In genomic region chr1:192592493-192592892, GRCh38 we compare ENCODE assay signal across 25 cellular contexts.
DNase-seq lines count a peak whose midpoint lies in the region; ATAC-seq, FAIRE-seq and TF ChIP-seq lines count a peak whose summit lies in the region.
"Had no signal": no experiment of that assay in that cellular context is flagged by ENCODE, and none has a peak within 500 bp of the region (broad histone marks: within the 10 kb centered on the region; RNA-seq: fewer than 3 reads in every experiment).

No MANE protein-coding gene starts in this region.

- H3K27me3 ChIP-seq in DND-41 (ENCODE audit: insufficient read depth, low read length, poor library complexity) (no peaks in the 10 kb centered on the region), MM.1S (replicated peaks; ENCODE audit: insufficient read depth, low read length) (no peaks in the 10 kb centered on the region), rectal smooth muscle tissue (ENCODE audit: control insufficient read depth, insufficient read depth, low read length) (no peaks in the 10 kb centered on the region)
- H3K27me3 ChIP-seq: ascending aorta had no signal

- no peak for TF ChIP-seq CTCF in DND-41 (IDR thresholded peaks at IDR 0.05; ENCODE audit: borderline replicate concordance, extremely low read depth, low read length, poor library complexity, severe bottlenecking)
- TF ChIP-seq CTCF in MM.1S (IDR thresholded peaks at IDR 0.05; ENCODE audit: low read length), result no peak

- H3K4me1 ChIP-seq in DND-41 (ENCODE audit: insufficient read depth, low read length), result peaks cover 7% of the 10 kb centered on the region
- peaks cover 49% of the 10 kb centered on the region for H3K4me1 ChIP-seq in MM.1S (ENCODE audit: low read length)
- H3K4me1 ChIP-seq in rectal smooth muscle tissue (ENCODE audit: control insufficient read depth, insufficient read depth, low read length), result peaks cover 14% of the 10 kb centered on the region
- H3K4me1 ChIP-seq: ascending aorta had no signal

- H3K9me3 ChIP-seq in DND-41 (ENCODE audit: insufficient read depth, low read length, severe bottlenecking) (no peaks in the 10 kb centered on the region), MM.1S (replicated peaks; ENCODE audit: insufficient read depth, low read length) (no peaks in the 10 kb centered on the region)
- H3K9me3 ChIP-seq: ascending aorta, SK-N-SH had no signal

- H4K20me1 ChIP-seq in DND-41 (ENCODE audit: insufficient read depth, low read length) (no peaks in the 10 kb centered on the region), MM.1S (ENCODE audit: insufficient read depth, low read length) (no peaks in the 10 kb centered on the region)

- no peak for FAIRE-seq in urothelium cell line (lab: Jason Lieb, UNC)
- FAIRE-seq: A204.1, kidney had no signal

- H3K27ac ChIP-seq in DND-41 (ENCODE audit: low read length) (no peak overlapping the region), MM.1S (ENCODE audit: low read length) (peak overlapping the region; percentile 3; the same call in 1 of the 2 replicates), rectal smooth muscle tissue (ENCODE audit: low read depth, low read length) (peak overlapping the region; percentile 86)
- H3K27ac ChIP-seq: ascending aorta, PC-9 had no signal

- no peaks in the 10 kb centered on the region for H3K9me2 ChIP-seq in MM.1S (replicated peaks; ENCODE audit: insufficient read depth, low read length)
- H3K9me2 ChIP-seq: SK-N-SH had no signal

- H3F3A ChIP-seq in MM.1S (ENCODE audit: insufficient read depth, low read length), result peaks cover 10% of the 10 kb centered on the region

- H3K36me3 ChIP-seq in DND-41 (ENCODE audit: insufficient read depth, low read length), result no peaks in the 10 kb centered on the region
- no peaks in the 10 kb centered on the region for H3K36me3 ChIP-seq in MM.1S (replicated peaks; ENCODE audit: insufficient read depth, low read length)
- H3K36me3 ChIP-seq in rectal smooth muscle tissue (ENCODE audit: control insufficient read depth, insufficient read depth, low read length), result no peaks in the 10 kb centered on the region
- H3K36me3 ChIP-seq: ascending aorta had no signal

- no peak for DNase-seq in DND-41
- peak; percentile 6 for DNase-seq in MM.1S
- DNase-seq in fibroblast of peridontal ligament (ENCODE audit: extremely low read depth), result peak; percentile 55
- no peak for DNase-seq in NCI-H2029 (lab: John Stamatoyannopoulos, UW)
- no peak for DNase-seq in urothelium cell line (ENCODE audit: low spot score)
- no peak for DNase-seq in stimulated activated CD4-positive, alpha-beta T cell treated with anti-CD3 and anti-CD28 coated beads, Interleukin-4, amount 100 ng/mL, for 24 hours
- DNase-seq: activated CD4-positive, alpha-beta T cell treated with anti-CD3 and anti-CD28 coated beads, Interleukin-2, amount 50 U/mL, for 1 hour; activated CD4-positive, CD25-positive, alpha-beta regulatory T cell; activated T-cell treated with anti-CD3 and anti-CD28 coated beads, Interleukin-2, amount 50 U/mL, for 24 hours; CD4-positive, alpha-beta T cell; head of caudate nucleus; kidney; left ventricle myocardium superior; naive thymus-derived CD8-positive, alpha-beta T cell; NCI-H2081; NCI-H526 treated with DMSO at 0.1 percent for 48 hours; nucleus accumbens; PC-9; SK-N-SH had no signal

- ATAC-seq in DND-41 (ENCODE audit: insufficient read depth, low read depth), result peak; percentile 28; the same call in 1 of the 3 replicates
- no peak for ATAC-seq in HG03565 (IDR thresholded peaks at IDR 0.05; ENCODE audit: unreplicated experiment)
- ATAC-seq: left ventricle myocardium superior; naive thymus-derived CD8-positive, alpha-beta T cell; Right ventricle myocardium inferior; stimulated activated memory B cell treated with anti-CD40 and anti-IgM and Interleukin-4, amounts not matched to agents 10 μg/mL and 1 μg/mL and 100 μg/mL, for 72 hours had no signal

- H3K4me3 ChIP-seq in DND-41 (ENCODE audit: low read depth in 1 of 2, low read length in 2 of 2) (no peak overlapping the region), MM.1S (ENCODE audit: low read length) (no peak overlapping the region; the same call in 1 of the 2 replicates), rectal smooth muscle tissue (ENCODE audit: low read length) (no peak overlapping the region)
- H3K4me3 ChIP-seq: ascending aorta, PC-9 had no signal

- H3K9ac ChIP-seq in DND-41 (ENCODE audit: low read depth, low read length) (no peak overlapping the region), MM.1S (ENCODE audit: low read length) (peak overlapping the region; percentile 3; the same call in 1 of the 2 replicates), rectal smooth muscle tissue (ENCODE audit: low read length) (no peak overlapping the region)
- H3K9ac ChIP-seq: SK-N-SH had no signal

- no peaks in the 10 kb centered on the region for H3K79me2 ChIP-seq in DND-41 (ENCODE audit: insufficient read depth, low read length)
- H3K79me2 ChIP-seq in MM.1S (ENCODE audit: low read length), result no peaks in the 10 kb centered on the region

- H3K4me2 ChIP-seq in DND-41 (ENCODE audit: insufficient read depth, low read length), result no peak overlapping the region
- H3K4me2 ChIP-seq in MM.1S (ENCODE audit: low read depth, low read length), result peak overlapping the region; percentile 44; the same call in 1 of the 2 replicates
- H3K4me2 ChIP-seq: PC-9, SK-N-SH had no signal

- no peak overlapping the region for H2AFZ ChIP-seq in DND-41 (ENCODE audit: low read depth, low read length)
- 0 out of 2 replicates have a peak overlapping the region, but pooled peaks have one; percentile 3 for H2AFZ ChIP-seq in MM.1S (ENCODE audit: low read length)

Comparison
In these comparisons a context has a peak if more than half of its experiments do, and no peak if none do; other contexts are left out.
1. DNase-seq: peak in MM.1S (single experiment) and fibroblast of peridontal ligament (single experiment); none in DND-41 (single experiment), NCI-H2029 (single experiment), urothelium cell line (single experiment) and stimulated activated CD4-positive, alpha-beta T cell treated with anti-CD3 and anti-CD28 coated beads, Interleukin-4, amount 100 ng/mL, for 24 hours (single experiment).